In genomic region chr7:90222811-90223725, GRCh38 we compare ENCODE assay signal across 10 cellular contexts. TPM values are rescaled to one million over a fixed set of nuclear protein-coding genes. Genes with fewer than 3 reads are reported as not detected.
A peak's percentile ranks its signal among the peaks of the same experiment; 100 is the strongest.
DNase-seq lines count a peak whose midpoint lies in the region; ATAC-seq, FAIRE-seq and TF ChIP-seq lines count a peak whose summit lies in the region.
"Had no signal": no experiment of that assay in that cellular context is flagged by ENCODE, and none has a peak within 500 bp of the region (broad histone marks: within the 10 kb centered on the region; RNA-seq: fewer than 3 reads in every experiment).

No MANE protein-coding gene starts in this region.

- TF ChIP-seq RAD21 in K562 (CRISPR knock-in tag; conservative IDR thresholded peaks at IDR 0.05 in 1 of 2, IDR thresholded peaks at IDR 0.05 in 1 of 2), result no peak

- in situ Hi-C loops in K562 (cut with MboI), result no loop called here

- no peak for TF ChIP-seq EP300 in K562 (IDR thresholded peaks at IDR 0.05; ENCODE audit: low read length)

- TF ChIP-seq CTCF in K562 (IDR thresholded peaks at IDR 0.05 in 2 of 3, conservative IDR thresholded peaks at IDR 0.05 in 1 of 3; ENCODE audit: insufficient read depth in 2 of 3, low read depth in 1 of 3, low read length in 3 of 3) (no peak), thyroid gland (IDR thresholded peaks at IDR 0.05) (no peak)

- 0% methylated on average over 5 of the region's 5 CpGs for WGBS in K562 (ENCODE audit: insufficient coverage, low coverage, missing lambda C conversion rate)
- 87 to 89% methylated on average over 5 of the region's 5 CpGs for WGBS in thyroid gland, 2 donors

- H3K79me2 ChIP-seq in K562 (ENCODE audit: control insufficient read depth, insufficient read depth, low read length), result no peaks in the 10 kb centered on the region

- no peak overlapping the region for H3K9ac ChIP-seq in K562 (ENCODE audit: insufficient read depth in 1 of 2, low read depth in 2 of 2, low read length in 2 of 2)

- H3K9me1 ChIP-seq in K562 (ENCODE audit: control insufficient read depth, insufficient read depth, low read length), result no peaks in the 10 kb centered on the region

- no peaks in the 10 kb centered on the region for H4K20me1 ChIP-seq in K562 (replicated peaks; ENCODE audit: control insufficient read depth, insufficient read depth, low read length)

- CTCF ChIA-PET in K562 (lab: Yijun Ruan, JAX; ENCODE audit: low intra/inter-chr PET ratio), result no interaction called here

- BruUV-seq in K562 (replicated peaks; lab: Mats Ljungman, UMichigan), result no TSS peak

- no peaks in the 10 kb centered on the region for H3K9me3 ChIP-seq in K562 (replicated peaks; ENCODE audit: control insufficient read depth, insufficient read depth, low read depth, low read length)
- H3K9me3 ChIP-seq in thyroid gland, result peaks cover 3% of the 10 kb centered on the region

- H3K4me1 ChIP-seq in K562 (replicated peaks in 1 of 2; ENCODE audit: control insufficient read depth in 2 of 2, insufficient read depth in 2 of 2, low read length in 2 of 2), result no peaks in the 10 kb centered on the region
- no peaks in the 10 kb centered on the region for H3K4me1 ChIP-seq in thyroid gland

- POLR2A ChIA-PET in K562 (lab: Yijun Ruan, JAX), result no interaction called here

- peak; percentile 57 for ATAC-seq in Right ventricle myocardium inferior
- no peak for ATAC-seq in K562
- no peak for ATAC-seq in GM18519 (IDR thresholded peaks at IDR 0.05; ENCODE audit: low FRiP score, unreplicated experiment)
- no peak for ATAC-seq in GM19395 (IDR thresholded peaks at IDR 0.05; ENCODE audit: unreplicated experiment)

- FAIRE-seq in K562 (lab: Jason Lieb, UNC) (no peak), urothelium cell line (lab: Jason Lieb, UNC) (peak; percentile 69)

- H3K27ac ChIP-seq in K562 (ENCODE audit: extremely low read depth, low read depth, low read length), result no peak overlapping the region
- H3K27ac ChIP-seq in thyroid gland, result peak overlapping the region in 1 of 3 donors; percentile 31

- H2AFZ ChIP-seq in K562 (ENCODE audit: low read depth, low read length), result no peak overlapping the region

- H3K27me3 ChIP-seq in K562 (ENCODE audit: control insufficient read depth in 2 of 2, insufficient read depth in 2 of 2, low read length in 2 of 2), result no peaks in the 10 kb centered on the region
- no peaks in the 10 kb centered on the region for H3K27me3 ChIP-seq in thyroid gland

- H3K36me3 ChIP-seq in K562 (ENCODE audit: control insufficient read depth, insufficient read depth, low read length), result no peaks in the 10 kb centered on the region
- no peaks in the 10 kb centered on the region for H3K36me3 ChIP-seq in thyroid gland

- TF ChIP-seq POLR2A in K562 (conservative IDR thresholded peaks at IDR 0.05), result no peak
- TF ChIP-seq POLR2A in thyroid gland (IDR thresholded peaks at IDR 0.05), result no peak

- no peak overlapping the region for H3K4me2 ChIP-seq in K562 (ENCODE audit: insufficient read depth, low read length)

- intact Hi-C loops in Right ventricle myocardium inferior (cut with DNase I) (no loop called here), cardiac septum (cut with DNase I) (no loop called here), K562 (cut with micrococcal nuclease) (no loop called here), thyroid gland (cut with DNase I) (no loop called here)

- H3K4me3 ChIP-seq in K562 (no peak overlapping the region), thyroid gland (replicated peaks in 1 of 3) (no peak overlapping the region)

- DNase-seq in Right ventricle myocardium inferior (ENCODE audit: missing footprints) (no peak), cardiac septum (ENCODE audit: low spot score) (no peak), K562 (ENCODE audit: extremely low read depth in 1 of 4, low spot score in 3 of 4) (no peak), kidney tubule cell (ENCODE audit: low spot score) (peak; percentile 83), urothelium cell line (ENCODE audit: low spot score) (no peak), thyroid gland (no peak)
- DNase-seq: MV-4-11, occipital lobe had no signal

TF ChIP-seq in K562, 482 proteins besides CTCF, POLR2A, EP300 and RAD21:
- no peak for TF ChIP-seq SNRNP70 (optimal IDR thresholded peaks at IDR 0.05; ENCODE audit: low read depth, low read length)
- TF ChIP-seq CEBPB (tag; IDR thresholded peaks at IDR 0.05), result 0 out of 2 replicates have a peak, but pooled peaks have one; percentile 31
- TF ChIP-seq EGR1 (conservative IDR thresholded peaks at IDR 0.05), result peak; percentile 70
- TF ChIP-seq NFIC (IDR thresholded peaks at IDR 0.05), result peak; percentile 48; the same call in 1 of the 2 replicates

RNA-seq across cellular contexts. Expression of gene STEAP2, which starts 11.5 kb away (rescaled TPM):
- total RNA-seq in Right ventricle myocardium inferior (10.8 TPM), cardiac septum (15.9 TPM), K562 (2014; rRNA removed) (not detected in 2 replicates), K562 (2014; rRNA removed; fragmentation: Illumina TruSeq; extraction: Trizol) (not detected in 2 replicates), K562 (2015; rRNA removed; fragmentation: Illumina TruSeq; extraction: Trizol) (not detected in 2 replicates), K562 (2021) (0.02 and 0.04 TPM in 2 replicates), thyroid gland (10 to 100 TPM; 11.9 to 34.3 (median 27.4) TPM)
- not detected in 2 replicates for total RNA-seq in K562 (2011; cell fraction: chromatin; rRNA removed; ENCODE audit: low replicate concordance)
- total RNA-seq in K562 (2011; cell fraction: nucleolus; rRNA removed), result not detected in 2 replicates
- not detected in 2 replicates for total RNA-seq in K562 (2011; cell fraction: nucleoplasm; rRNA removed)
- polyA plus RNA-seq in K562 (2011; rRNA removed) (not detected in 2 replicates), K562 (2014; fragmentation: Illumina TruSeq; extraction: Trizol) (not detected in 2 replicates), K562 (2014; fragmentation: Nextera tagmentation; extraction: Ambion mirVana) (under 1 TPM in 1 of 2 experiments, not detected in 1; 0.03 TPM), K562 (2014; rRNA removed) (not detected in 2 replicates)
- polyA plus RNA-seq in K562 (2011; cell fraction: cytosol; rRNA removed), result not detected in 2 replicates
- polyA plus RNA-seq in K562 (2011; cell fraction: nucleus; rRNA removed), result not detected in 2 replicates
- polyA plus RNA-seq in K562 (2012), result 0.03 and 0.10 TPM in 2 replicates
- not detected in 2 replicates for polyA minus RNA-seq in K562 (2011; rRNA and poly(A)+ RNA removed)
- polyA minus RNA-seq in K562 (2011; cell fraction: cytosol; rRNA and poly(A)+ RNA removed), result not detected in 2 replicates
- under 0.01 TPM in 1 of 2 replicates, not detected in the other for polyA minus RNA-seq in K562 (2011; cell fraction: nucleus; rRNA and poly(A)+ RNA removed)

RNA-seq across cellular contexts. Expression of gene CFAP69, which starts 21.9 kb away (rescaled TPM):
- total RNA-seq in Right ventricle myocardium inferior (1.6 TPM), cardiac septum (3.6 TPM), K562 (2014; rRNA removed) (3.2 and 5.4 TPM in 2 replicates), K562 (2014; rRNA removed; fragmentation: Illumina TruSeq; extraction: Trizol) (1.8 and 2.4 TPM in 2 replicates), K562 (2015; rRNA removed; fragmentation: Illumina TruSeq; extraction: Trizol) (1.1 and 1.3 TPM in 2 replicates), K562 (2021) (1.3 and 2.3 TPM in 2 replicates), thyroid gland (10 to 100 TPM; 12.6 to 73.8 (median 32.5) TPM)
- 5.7 and 9.6 TPM in 2 replicates for total RNA-seq in K562 (2011; cell fraction: chromatin; rRNA removed; ENCODE audit: low replicate concordance)
- 2.7 and 3.4 TPM in 2 replicates for total RNA-seq in K562 (2011; cell fraction: nucleolus; rRNA removed)
- 1.7 and 2.1 TPM in 2 replicates for total RNA-seq in K562 (2011; cell fraction: nucleoplasm; rRNA removed)
- polyA plus RNA-seq in K562 (2011; rRNA removed) (0.77 and 1.7 TPM in 2 replicates), K562 (2014; fragmentation: Illumina TruSeq; extraction: Trizol) (1.1 and 1.2 TPM in 2 replicates), K562 (2014; fragmentation: Nextera tagmentation; extraction: Ambion mirVana) (under 1 TPM; 0.24 to 0.84 TPM), K562 (2014; rRNA removed) (1.5 and 5.1 TPM in 2 replicates)
- 0.12 and 1.3 TPM in 2 replicates for polyA plus RNA-seq in K562 (2011; cell fraction: cytosol; rRNA removed)
- polyA plus RNA-seq in K562 (2011; cell fraction: nucleus; rRNA removed), result 3.5 and 5.8 TPM in 2 replicates
- 0.86 and 1.1 TPM in 2 replicates for polyA plus RNA-seq in K562 (2012)
- polyA minus RNA-seq in K562 (2011; rRNA and poly(A)+ RNA removed), result 2.4 and 2.6 TPM in 2 replicates
- 0.76 TPM in 1 of 2 replicates, not detected in the other for polyA minus RNA-seq in K562 (2011; cell fraction: cytosol; rRNA and poly(A)+ RNA removed)
- polyA minus RNA-seq in K562 (2011; cell fraction: nucleus; rRNA and poly(A)+ RNA removed), result 3.7 and 12.4 TPM in 2 replicates

Comparison
In these comparisons a context has a peak if more than half of its experiments do, and no peak if none do; other contexts are left out.
1. RNA of gene STEAP2, which starts 11.5 kb away (total RNA-seq): 11.9 to 34.3 TPM in thyroid gland, 15.9 TPM in cardiac septum (single experiment) and 10.8 TPM in Right ventricle myocardium inferior (single experiment); 0.02 to 0.04 TPM in K562; every median in the first group is over 10 times any median in the second.